ENCODE assay signal across 14 cellular contexts in genomic region chr3:178203152-178203551, GRCh38.
DNase-seq lines count a peak whose midpoint lies in the region; ATAC-seq and TF ChIP-seq lines count a peak whose summit lies in the region.
"Had no signal": no experiment of that assay in that cellular context is flagged by ENCODE, and none has a peak within 500 bp of the region (broad histone marks: within the 10 kb centered on the region; RNA-seq: fewer than 3 reads in every experiment).

No MANE protein-coding gene starts in this region.

- H3K79me1 ChIP-seq in mesendoderm (ENCODE audit: low read length): no peaks in the 10 kb centered on the region

- no peak overlapping the region for H3K23ac ChIP-seq in mesendoderm (ENCODE audit: low read length)

- H3K9me3 Mint-ChIP-seq in neural progenitor cell: no peaks in the 10 kb centered on the region
- H3K9me3 Mint-ChIP-seq: activated naive CD4-positive, alpha-beta T cell treated with anti-CD3 and anti-CD28 coated beads, Interleukin-2, amount 50 U/mL, for 24 hours had no signal

- H3K36me3 Mint-ChIP-seq in neural progenitor cell: no peaks in the 10 kb centered on the region
- H3K36me3 Mint-ChIP-seq: activated naive CD4-positive, alpha-beta T cell treated with anti-CD3 and anti-CD28 coated beads, Interleukin-2, amount 50 U/mL, for 24 hours had no signal

- no peak for TF ChIP-seq POLR2A in uterus (IDR thresholded peaks at IDR 0.05)

- no peak overlapping the region for H4K8ac ChIP-seq in mesendoderm (ENCODE audit: low read depth, low read length)

- no peak overlapping the region for H2BK5ac ChIP-seq in mesendoderm (ENCODE audit: low read length)

- ATAC-seq in HG02678 (IDR thresholded peaks at IDR 0.05; ENCODE audit: unreplicated experiment) (no peak), GM21423 (IDR thresholded peaks at IDR 0.05; ENCODE audit: unreplicated experiment) (no peak)
- ATAC-seq: A549 had no signal

- H3K4me1 Mint-ChIP-seq in neural progenitor cell: peaks cover 31% of the 10 kb centered on the region
- H3K4me1 Mint-ChIP-seq: activated naive CD4-positive, alpha-beta T cell treated with anti-CD3 and anti-CD28 coated beads, Interleukin-2, amount 50 U/mL, for 24 hours had no signal

- no peaks in the 10 kb centered on the region for H4K20me1 ChIP-seq in neural progenitor cell (ENCODE audit: low read depth)

- peak overlapping the region; percentile 36 for H2BK120ac ChIP-seq in mesendoderm (ENCODE audit: low read depth, low read length)

- H3K18ac ChIP-seq in mesendoderm (ENCODE audit: low read length): peak overlapping the region; percentile 47

- H3F3A ChIP-seq in neural progenitor cell (ENCODE audit: low read depth): peaks cover 10% of the 10 kb centered on the region

- peaks cover 3% of the 10 kb centered on the region for H3K27me3 Mint-ChIP-seq in neural progenitor cell (ENCODE audit: insufficient read depth, low read depth)
- H3K27me3 Mint-ChIP-seq: activated naive CD4-positive, alpha-beta T cell treated with anti-CD3 and anti-CD28 coated beads, Interleukin-2, amount 50 U/mL, for 24 hours had no signal

- H3K36me3 ChIP-seq in mesendoderm (ENCODE audit: control insufficient read depth, insufficient read depth, low read length) (no peaks in the 10 kb centered on the region), uterus (no peaks in the 10 kb centered on the region), neural progenitor cell (no peaks in the 10 kb centered on the region)

- no peak overlapping the region for H3K4me2 ChIP-seq in mesendoderm (ENCODE audit: low read length)
- no peak overlapping the region for H3K4me2 ChIP-seq in neural progenitor cell
- H3K4me2 ChIP-seq: A549 had no signal

- H3K56ac ChIP-seq in mesendoderm (ENCODE audit: low read length): peak overlapping the region; percentile 25

- H3K27ac Mint-ChIP-seq in neural progenitor cell: no peak overlapping the region
- H3K27ac Mint-ChIP-seq: activated naive CD4-positive, alpha-beta T cell treated with anti-CD3 and anti-CD28 coated beads, Interleukin-2, amount 50 U/mL, for 24 hours had no signal

- no peak overlapping the region for H3K4me3 ChIP-seq in mesendoderm (ENCODE audit: low read length)
- no peak overlapping the region for H3K4me3 ChIP-seq in uterus
- H3K4me3 ChIP-seq in neural progenitor cell: no peak overlapping the region
- H3K4me3 ChIP-seq: A549, lung, SK-N-MC had no signal

- no peak overlapping the region for H2AK5ac ChIP-seq in mesendoderm (ENCODE audit: low read length)

- no peak overlapping the region for H3K9ac ChIP-seq in mesendoderm (ENCODE audit: low read length)
- H3K9ac ChIP-seq in neural progenitor cell: no peak overlapping the region

- TF ChIP-seq CTCF in uterus (IDR thresholded peaks at IDR 0.05): no peak
- no peak for TF ChIP-seq CTCF in neural progenitor cell (IDR thresholded peaks at IDR 0.05)

- DNase-seq in SKM-1 treated with dmso at 0.1 percent for 144 hours (lab: John Stamatoyannopoulos, UW; ENCODE audit: unreplicated experiment) (peak; percentile 33), SKM-1 (lab: John Stamatoyannopoulos, UW; ENCODE audit: unreplicated experiment) (no peak), cerebellum (ENCODE audit: low spot score) (peak; percentile 62), mesendoderm (no peak), uterus (no peak), neural progenitor cell (ENCODE audit: low spot score) (no peak)
- DNase-seq: activated CD4-positive, alpha-beta T cell treated with anti-CD3 and anti-CD28 coated beads, Interleukin-2, amount 50 U/mL, for 48 hours; NCI-H510A treated with DMSO at 0.1 percent for 48 hours had no signal

- peaks cover 14% of the 10 kb centered on the region for H3K4me1 ChIP-seq in mesendoderm (ENCODE audit: control insufficient read depth, low read depth, low read length)
- no peaks in the 10 kb centered on the region for H3K4me1 ChIP-seq in uterus
- peaks cover 31% of the 10 kb centered on the region for H3K4me1 ChIP-seq in neural progenitor cell
- H3K4me1 ChIP-seq: A549 had no signal

- H3K27me3 ChIP-seq in mesendoderm (ENCODE audit: insufficient read depth, low read length, poor library complexity): no peaks in the 10 kb centered on the region
- no peaks in the 10 kb centered on the region for H3K27me3 ChIP-seq in uterus
- H3K27me3 ChIP-seq in neural progenitor cell: no peaks in the 10 kb centered on the region

- WGBS in mesendoderm (ENCODE audit: extremely low coverage, insufficient coverage, low lambda C conversion rate): no CpG with 5 or more reads among the region's 2 CpGs

- peak overlapping the region; percentile 68 for H3K4ac ChIP-seq in mesendoderm (ENCODE audit: low read depth, low read length)

- H3K79me2 ChIP-seq in mesendoderm (ENCODE audit: control insufficient read depth, insufficient read depth, low read length) (no peaks in the 10 kb centered on the region), neural progenitor cell (ENCODE audit: low read depth) (no peaks in the 10 kb centered on the region)

- H3K9me3 ChIP-seq in uterus (no peaks in the 10 kb centered on the region), neural progenitor cell (ENCODE audit: low read depth) (no peaks in the 10 kb centered on the region)
- H3K9me3 ChIP-seq: A549 had no signal

- no peak overlapping the region for H3K4me3 Mint-ChIP-seq in neural progenitor cell
- H3K4me3 Mint-ChIP-seq: activated naive CD4-positive, alpha-beta T cell treated with anti-CD3 and anti-CD28 coated beads, Interleukin-2, amount 50 U/mL, for 24 hours had no signal

- intact Hi-C loops in uterus (cut with DNase I; ENCODE audit: low total_unique reads): no loop called here

- peak overlapping the region; percentile 92 for H2BK15ac ChIP-seq in mesendoderm (replicated peaks; ENCODE audit: low read depth)

- no peak overlapping the region for H4K5ac ChIP-seq in mesendoderm (ENCODE audit: low read length)

- H3K27ac ChIP-seq in mesendoderm (ENCODE audit: low read depth, low read length): no peak overlapping the region
- H3K27ac ChIP-seq in uterus: peak overlapping the region; percentile 49 to 64
- H3K27ac ChIP-seq in neural progenitor cell: no peak overlapping the region
- H3K27ac ChIP-seq: A549, SK-N-MC had no signal

- H2AFZ ChIP-seq in neural progenitor cell (replicated peaks): no peak overlapping the region

Comparison
In these comparisons a context has a peak if more than half of its experiments do, and no peak if none do; other contexts are left out.
1. DNase-seq: peak in SKM-1 treated with dmso at 0.1 percent for 144 hours (single experiment) and cerebellum (single experiment); none in SKM-1 (single experiment), mesendoderm (single experiment), uterus (0 of 2) and neural progenitor cell (single experiment).
2. H3K27ac ChIP-seq: peak in uterus (2 of 2); none in mesendoderm (single experiment) and neural progenitor cell (single experiment).